In genomic region chr20:9129756-9130155, GRCh38 we compare ENCODE assay signal across 27 cellular contexts.
"Had no signal": no experiment of that assay in that cellular context is flagged by ENCODE, and none has a peak within 500 bp of the region (broad histone marks: within the 10 kb centered on the region; RNA-seq: fewer than 3 reads in every experiment).

No MANE protein-coding gene starts in this region.

- ATAC-seq: activated CD4-positive, alpha-beta T cell treated with anti-CD3 and anti-CD28 coated beads for 36 hours; activated CD8-positive, alpha-beta memory T cell treated with anti-CD3 and anti-CD28 coated beads, Interleukin-2, amount 10 ng/mL, durations not matched to agents 7 days and 5 days; activated CD8-positive, alpha-beta T cell treated with anti-CD3 and anti-CD28 coated beads, Interleukin-2, amount 10 ng/mL, durations not matched to agents 7 days and 5 days; body of pancreas; esophagus mucosa; natural killer cell; right lobe of liver; stimulated activated effector memory CD8-positive, alpha-beta T cell treated with anti-CD3 and anti-CD28 coated beads, Interleukin-12 subunit alpha, Interleukin-12 subunit beta, amount 100 ng/mL, for 72 hours; T-cell; upper lobe of right lung had no signal

- H3K9me3 ChIP-seq: body of pancreas, right lobe of liver, upper lobe of right lung had no signal

- H3K36me3 ChIP-seq: adrenal gland, right lobe of liver, upper lobe of right lung had no signal

- H3K27ac ChIP-seq: adrenal gland, body of pancreas, coronary artery, hepatocyte, right lobe of liver, skin epidermis, upper lobe of right lung had no signal

- H3K4me1 ChIP-seq: adrenal gland, body of pancreas, right lobe of liver, upper lobe of right lung had no signal

- H3K27ac Mint-ChIP-seq: activated B cell treated with CpG ODN at 0.5 μM for 24 hours; activated CD4-positive, alpha-beta T cell treated with anti-CD3 and anti-CD28 coated beads for 36 hours; activated CD8-positive, alpha-beta memory T cell treated with anti-CD3 and anti-CD28 coated beads, Interleukin-2, amount 10 ng/mL, durations not matched to agents 7 days and 5 days; activated CD8-positive, alpha-beta T cell treated with anti-CD3 and anti-CD28 coated beads, Interleukin-2, amount 10 ng/mL, durations not matched to agents 7 days and 5 days; activated naive CD8-positive, alpha-beta T cell; memory B cell; natural killer cell; stimulated activated effector memory CD8-positive, alpha-beta T cell treated with anti-CD3 and anti-CD28 coated beads, Interleukin-12 subunit alpha, Interleukin-12 subunit beta, amount 100 ng/mL, for 72 hours; stimulated activated naive CD8-positive, alpha-beta T cell treated with anti-CD3 and anti-CD28 coated beads, Interleukin-15, Interleukin-2, amounts not matched to agents 100 ng/mL and 50 ng/mL, for 24 hours; T-cell had no signal

- H3K4me3 ChIP-seq: adrenal gland, body of pancreas, coronary artery, hepatocyte, right lobe of liver, skin epidermis, upper lobe of right lung had no signal

- H3K4me1 Mint-ChIP-seq: activated B cell treated with CpG ODN at 0.5 μM for 24 hours; activated CD4-positive, alpha-beta T cell treated with anti-CD3 and anti-CD28 coated beads for 36 hours; activated CD8-positive, alpha-beta memory T cell treated with anti-CD3 and anti-CD28 coated beads, Interleukin-2, amount 10 ng/mL, durations not matched to agents 7 days and 5 days; memory B cell; natural killer cell; stimulated activated effector memory CD8-positive, alpha-beta T cell treated with anti-CD3 and anti-CD28 coated beads, Interleukin-12 subunit alpha, Interleukin-12 subunit beta, amount 100 ng/mL, for 72 hours; T-cell had no signal

- H3K36me3 Mint-ChIP-seq: activated CD8-positive, alpha-beta memory T cell treated with anti-CD3 and anti-CD28 coated beads, Interleukin-2, amount 10 ng/mL, durations not matched to agents 7 days and 5 days; activated naive CD8-positive, alpha-beta T cell; memory B cell; natural killer cell; stimulated activated effector memory CD8-positive, alpha-beta T cell treated with anti-CD3 and anti-CD28 coated beads, Interleukin-12 subunit alpha, Interleukin-12 subunit beta, amount 100 ng/mL, for 72 hours; T-cell had no signal

- H2AFZ ChIP-seq: hepatocyte had no signal

- H3K27me3 ChIP-seq: adrenal gland, body of pancreas, hepatocyte, right lobe of liver, upper lobe of right lung had no signal

- H3K79me2 ChIP-seq: hepatocyte had no signal

- H3K27me3 Mint-ChIP-seq: activated B cell treated with CpG ODN at 0.5 μM for 24 hours; activated CD8-positive, alpha-beta memory T cell treated with anti-CD3 and anti-CD28 coated beads, Interleukin-2, amount 10 ng/mL, durations not matched to agents 7 days and 5 days; memory B cell; stimulated activated naive CD8-positive, alpha-beta T cell treated with anti-CD3 and anti-CD28 coated beads, Interleukin-15, Interleukin-2, amounts not matched to agents 100 ng/mL and 50 ng/mL, for 24 hours; T-cell had no signal

- H3K4me3 Mint-ChIP-seq: activated B cell treated with CpG ODN at 0.5 μM for 24 hours; activated CD4-positive, alpha-beta T cell treated with anti-CD3 and anti-CD28 coated beads for 36 hours; activated CD8-positive, alpha-beta memory T cell treated with anti-CD3 and anti-CD28 coated beads, Interleukin-2, amount 10 ng/mL, durations not matched to agents 7 days and 5 days; activated CD8-positive, alpha-beta T cell treated with anti-CD3 and anti-CD28 coated beads, Interleukin-2, amount 10 ng/mL, durations not matched to agents 7 days and 5 days; activated naive CD8-positive, alpha-beta T cell; memory B cell; natural killer cell; stimulated activated effector memory CD8-positive, alpha-beta T cell treated with anti-CD3 and anti-CD28 coated beads, Interleukin-12 subunit alpha, Interleukin-12 subunit beta, amount 100 ng/mL, for 72 hours; stimulated activated naive CD8-positive, alpha-beta T cell treated with anti-CD3 and anti-CD28 coated beads, Interleukin-15, Interleukin-2, amounts not matched to agents 100 ng/mL and 50 ng/mL, for 24 hours; T-cell had no signal

- DNase-seq: activated B cell treated with CpG ODN at 0.5 μM for 24 hours; activated CD4-positive, alpha-beta T cell treated with anti-CD3 and anti-CD28 coated beads for 36 hours; activated CD8-positive, alpha-beta memory T cell treated with anti-CD3 and anti-CD28 coated beads, Interleukin-2, amount 10 ng/mL, durations not matched to agents 7 days and 5 days; activated CD8-positive, alpha-beta T cell treated with anti-CD3 and anti-CD28 coated beads, Interleukin-2, amount 10 ng/mL, durations not matched to agents 7 days and 5 days; activated naive CD4-positive, alpha-beta T cell; activated T-cell treated with anti-CD3 and anti-CD28 coated beads, Interleukin-2, amount 50 U/mL, for 48 hours; adrenal gland; aorta; body of pancreas; cerebellar nuclear complex; islet precursor cell; natural killer cell; posterior cingulate gyrus; right lobe of liver; stimulated activated CD4-positive, alpha-beta T cell treated with anti-CD3 and anti-CD28 coated beads, Interleukin-12 subunit alpha, Interleukin-12 subunit beta, amount 100 ng/mL, for 4 hours; stimulated activated CD4-positive, alpha-beta T cell treated with anti-CD3 and anti-CD28 coated beads, Interleukin-4, amount 100 ng/mL, for 24 hours; substantia nigra; T-cell; upper lobe of right lung had no signal
